ENCODE assay signal across 8 cellular contexts in the genomic region with DNA sequence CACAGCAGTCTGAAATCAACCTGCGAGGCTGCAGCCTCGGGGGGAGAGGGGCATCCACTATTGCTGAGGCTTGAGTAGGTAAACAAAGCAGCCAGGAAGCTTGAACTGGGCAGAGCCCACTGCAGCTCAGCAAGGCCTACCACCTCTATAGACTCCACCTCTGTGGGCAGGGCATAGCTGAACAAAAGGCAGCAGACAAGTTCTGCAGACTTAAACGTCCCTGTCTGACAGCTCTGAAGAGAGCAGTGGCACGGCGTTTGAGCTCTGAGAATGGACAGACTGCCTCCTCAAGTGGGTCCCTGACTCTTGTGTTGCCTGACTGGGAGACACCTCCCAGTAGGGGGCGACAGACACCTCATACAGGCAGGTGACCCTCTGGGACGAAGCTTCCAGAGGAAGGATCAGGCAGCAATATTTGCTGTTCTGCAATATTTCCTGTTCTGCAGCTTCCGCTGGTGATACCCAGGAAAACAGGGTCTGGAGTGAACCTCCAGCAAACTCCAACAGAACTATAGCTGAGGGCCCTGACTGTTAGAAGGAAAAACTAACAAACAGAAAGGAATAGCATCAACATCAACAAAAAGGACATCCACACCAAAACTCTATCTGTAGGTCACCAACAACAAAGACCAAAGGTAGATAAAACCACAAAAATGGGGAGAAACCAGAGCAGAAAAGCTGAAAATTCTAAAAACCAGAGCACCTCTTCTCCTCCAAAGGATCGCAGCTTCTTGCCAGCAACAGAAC. TPM values are rescaled to one million over a fixed set of nuclear protein-coding genes. Genes with fewer than 3 reads are reported as not detected.
DNase-seq lines count a peak whose midpoint lies in the region; ATAC-seq, FAIRE-seq and TF ChIP-seq lines count a peak whose summit lies in the region.
"Not testable (repeated sequence)": the region's sequence is repeated elsewhere in the genome, so short reads cannot be mapped to it uniquely, and the experiment has no call there.

No MANE protein-coding gene starts in this region.

- peak in 1 of 2 experiments; percentile 52 for DNase-seq in A549 (ENCODE audit: low read depth in 1 of 2, low spot score in 1 of 2)
- not testable (repeated sequence) for DNase-seq in GM19239 (ENCODE audit: insufficient read length, low spot score)
- DNase-seq in NCI-H446 (lab: John Stamatoyannopoulos, UW), result peak; percentile 36 to 62
- DNase-seq in activated CD4-positive, CD25-positive, alpha-beta regulatory T cell treated with anti-CD3 and anti-CD28 coated beads, Interleukin-2, amount 50 U/mL, for 72 hours, result peak; percentile 74
- peak; percentile 55 for DNase-seq in activated naive CD8-positive, alpha-beta T cell treated with anti-CD3 and anti-CD28 coated beads, Interleukin-2, amount 50 U/mL, for 16 hours (ENCODE audit: low read depth, low spot score)
- peak; percentile 70 for DNase-seq in fibroblast of villous mesenchyme (ENCODE audit: low read depth)
- DNase-seq in myocyte (ENCODE audit: low read depth), result peak; percentile 56
- DNase-seq in stimulated activated CD4-positive, alpha-beta T cell treated with anti-CD3 and anti-CD28 coated beads, TNF-alpha, amount 100 ng/mL, for 1 hour (ENCODE audit: low read depth in 3 of 3, low spot score in 1 of 3), result peak; percentile 39 to 58 (median 54)

- POLR2A ChIA-PET in A549 (lab: Yijun Ruan, JAX), result interaction anchor here (0.6 kb wide), 1 partner anchor 63 kb away, joined by 7 read pairs; no protein-coding TSS in a partner anchor

- 25% methylated on average over 7 of the region's 9 CpGs for WGBS in A549 (ENCODE audit: missing lambda C conversion rate)

- peak overlapping the region in 1 of 2 experiments; percentile 24; a peak in 1 of 6 replicates for H3K27ac ChIP-seq in A549

- FAIRE-seq in A549 (lab: Jason Lieb, UNC), result not testable (repeated sequence)
- peak; percentile 76 for FAIRE-seq in GM19239 (lab: Jason Lieb, UNC)

- 0 out of 3 replicates have a peak overlapping the region, but pooled peaks have one; percentile 26 for H3K4me2 ChIP-seq in A549

- 0 out of 6 replicates have a peak, but pooled peaks of 1 of the 2 experiments have one; percentile 54 for ATAC-seq in A549

- not testable (repeated sequence) for H3K4me3 ChIP-seq in A549; fibroblast of villous mesenchyme (ENCODE audit: low read depth, low read length)

- CTCF ChIA-PET in A549 (lab: Yijun Ruan, JAX), result interaction anchor here (0.6 to 2.3 kb wide), 38 partner anchors 9 to 499 kb away, joined by 3 to 30 read pairs (median 4); partner anchors contain the start of genes HERC3, NAP1L5 and PYURF

- H3K9me3 ChIP-seq in A549, result not testable (repeated sequence)

- not testable (repeated sequence) for H3K4me1 ChIP-seq in A549

- TF ChIP-seq EP300 in A549 (IDR thresholded peaks at IDR 0.05), result not testable (repeated sequence)

- TF ChIP-seq RAD21 in A549 (conservative IDR thresholded peaks at IDR 0.05 in 1 of 2, IDR thresholded peaks at IDR 0.05 in 1 of 2), result peak; percentile 67 to 76

- not testable (repeated sequence) for TF ChIP-seq POLR2A in A549 (IDR thresholded peaks at IDR 0.05; ENCODE audit: low read length)

- peak; percentile 53 for TF ChIP-seq CTCF in A549 (IDR thresholded peaks at IDR 0.05)
- peak; percentile 66 for TF ChIP-seq CTCF in fibroblast of villous mesenchyme (IDR thresholded peaks at IDR 0.05; ENCODE audit: insufficient read depth, low read depth, low read length)

TF ChIP-seq in A549, 52 proteins besides CTCF, POLR2A, EP300 and RAD21:
- TF ChIP-seq SMC3 (IDR thresholded peaks at IDR 0.05), result peak; percentile 69

RNA-seq across cellular contexts. Expression of gene PYURF, which starts 15.9 kb away (rescaled TPM):
- polyA plus RNA-seq in A549 (2011; rRNA removed), result 51.1 and 70.2 TPM in 2 replicates
- 36.9 and 40.0 TPM in 2 replicates for polyA plus RNA-seq in A549 (2012; cell fraction: cytosol; rRNA removed)
- polyA plus RNA-seq in A549 (2012; cell fraction: nucleus; rRNA removed), result 8.9 and 12.8 TPM in 2 replicates
- polyA plus RNA-seq in A549 (2017; fragmentation: RNase III; extraction: RNeasy Plus Mini Kit Qiagen cat#74134 plus additional on column Dnase treatment), result 70.1 to 76.9 TPM (median 72.7 TPM) in 3 replicates
- polyA minus RNA-seq in A549 (2011; rRNA and poly(A)+ RNA removed), result 7.1 and 7.9 TPM in 2 replicates
- 91.1 and 91.8 TPM in 2 replicates for total RNA-seq in fibroblast of villous mesenchyme
- total RNA-seq in myocyte, result 76.2 and 84.7 TPM in 2 replicates
- polyA plus RNA-seq in myocyte (2012), result 79.9 TPM

RNA-seq across cellular contexts. Expression of gene HERC3, which starts 52.8 kb away (rescaled TPM):
- polyA plus RNA-seq in A549 (2011; rRNA removed) (4.9 and 6.2 TPM in 2 replicates), A549 (2017; fragmentation: RNase III; extraction: RNeasy Plus Mini Kit Qiagen cat#74134 plus additional on column Dnase treatment) (4.3 to 5.7 TPM (median 4.9 TPM) in 3 replicates)
- 1.4 and 1.7 TPM in 2 replicates for polyA plus RNA-seq in A549 (2012; cell fraction: cytosol; rRNA removed)
- polyA plus RNA-seq in A549 (2012; cell fraction: nucleus; rRNA removed), result 1.1 and 2.3 TPM in 2 replicates
- polyA minus RNA-seq in A549 (2011; rRNA and poly(A)+ RNA removed), result 5.3 and 5.4 TPM in 2 replicates
- total RNA-seq in fibroblast of villous mesenchyme (22.2 and 28.5 TPM in 2 replicates), myocyte (11.1 and 12.5 TPM in 2 replicates)
- 7.1 TPM for polyA plus RNA-seq in myocyte (2012)
